Comparison of ENCODE assay signal across 1 cellular context in the genomic region with DNA sequence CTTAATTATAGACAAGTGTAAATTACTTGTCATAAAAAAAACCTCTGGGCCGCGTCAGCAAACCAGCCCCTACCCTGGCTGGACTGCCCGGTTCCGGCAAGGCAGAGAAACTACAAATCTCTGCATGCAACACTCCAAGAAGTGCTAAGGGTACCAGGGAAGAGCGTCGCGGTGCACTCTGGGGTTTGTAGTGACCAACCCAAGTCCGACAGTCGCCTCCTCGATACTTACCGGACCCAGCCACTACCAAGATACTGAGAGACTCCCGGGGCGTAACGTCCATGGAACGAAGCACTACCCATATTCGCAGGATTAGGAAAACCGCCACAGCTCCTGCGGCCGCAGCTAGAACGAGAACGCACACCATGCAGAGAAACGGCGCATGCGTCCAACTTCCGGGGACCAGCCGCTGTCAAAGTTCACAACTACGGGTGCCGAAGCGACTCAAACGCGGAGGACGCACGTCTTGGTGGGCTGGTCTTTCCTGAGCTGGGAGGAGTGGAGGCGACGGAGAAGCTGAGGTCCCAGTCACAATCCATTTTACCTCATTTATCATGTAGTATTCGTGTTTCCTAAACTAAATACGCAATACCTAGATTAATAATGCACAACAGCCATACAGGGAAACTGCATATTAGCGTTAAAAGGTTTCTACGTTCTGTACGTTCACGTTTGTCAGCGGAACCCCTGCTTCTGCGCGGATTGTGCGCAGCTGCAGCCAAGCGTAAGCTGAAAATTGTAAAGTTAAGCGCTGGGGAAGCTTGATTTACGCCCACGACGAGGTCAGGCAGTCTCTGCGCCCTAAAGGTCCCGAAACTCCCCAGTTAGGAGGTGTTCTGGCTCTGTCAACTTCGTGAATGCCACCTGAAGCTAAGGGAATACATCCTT.
TF ChIP-seq lines count a peak whose summit lies in the region.

A gene with protein sequence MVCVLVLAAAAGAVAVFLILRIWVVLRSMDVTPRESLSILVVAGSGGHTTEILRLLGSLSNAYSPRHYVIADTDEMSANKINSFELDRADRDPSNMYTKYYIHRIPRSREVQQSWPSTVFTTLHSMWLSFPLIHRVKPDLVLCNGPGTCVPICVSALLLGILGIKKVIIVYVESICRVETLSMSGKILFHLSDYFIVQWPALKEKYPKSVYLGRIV (minus strand): TSS at position 420 of the 888 bp plus-strand sequence. CDS start 53 bp downstream, at position 367.

TF ChIP-seq in GM12878, 131 proteins besides CTCF, POLR2A, EP300 and RAD21 (continued from another document):
- TF ChIP-seq, protein P1, sequence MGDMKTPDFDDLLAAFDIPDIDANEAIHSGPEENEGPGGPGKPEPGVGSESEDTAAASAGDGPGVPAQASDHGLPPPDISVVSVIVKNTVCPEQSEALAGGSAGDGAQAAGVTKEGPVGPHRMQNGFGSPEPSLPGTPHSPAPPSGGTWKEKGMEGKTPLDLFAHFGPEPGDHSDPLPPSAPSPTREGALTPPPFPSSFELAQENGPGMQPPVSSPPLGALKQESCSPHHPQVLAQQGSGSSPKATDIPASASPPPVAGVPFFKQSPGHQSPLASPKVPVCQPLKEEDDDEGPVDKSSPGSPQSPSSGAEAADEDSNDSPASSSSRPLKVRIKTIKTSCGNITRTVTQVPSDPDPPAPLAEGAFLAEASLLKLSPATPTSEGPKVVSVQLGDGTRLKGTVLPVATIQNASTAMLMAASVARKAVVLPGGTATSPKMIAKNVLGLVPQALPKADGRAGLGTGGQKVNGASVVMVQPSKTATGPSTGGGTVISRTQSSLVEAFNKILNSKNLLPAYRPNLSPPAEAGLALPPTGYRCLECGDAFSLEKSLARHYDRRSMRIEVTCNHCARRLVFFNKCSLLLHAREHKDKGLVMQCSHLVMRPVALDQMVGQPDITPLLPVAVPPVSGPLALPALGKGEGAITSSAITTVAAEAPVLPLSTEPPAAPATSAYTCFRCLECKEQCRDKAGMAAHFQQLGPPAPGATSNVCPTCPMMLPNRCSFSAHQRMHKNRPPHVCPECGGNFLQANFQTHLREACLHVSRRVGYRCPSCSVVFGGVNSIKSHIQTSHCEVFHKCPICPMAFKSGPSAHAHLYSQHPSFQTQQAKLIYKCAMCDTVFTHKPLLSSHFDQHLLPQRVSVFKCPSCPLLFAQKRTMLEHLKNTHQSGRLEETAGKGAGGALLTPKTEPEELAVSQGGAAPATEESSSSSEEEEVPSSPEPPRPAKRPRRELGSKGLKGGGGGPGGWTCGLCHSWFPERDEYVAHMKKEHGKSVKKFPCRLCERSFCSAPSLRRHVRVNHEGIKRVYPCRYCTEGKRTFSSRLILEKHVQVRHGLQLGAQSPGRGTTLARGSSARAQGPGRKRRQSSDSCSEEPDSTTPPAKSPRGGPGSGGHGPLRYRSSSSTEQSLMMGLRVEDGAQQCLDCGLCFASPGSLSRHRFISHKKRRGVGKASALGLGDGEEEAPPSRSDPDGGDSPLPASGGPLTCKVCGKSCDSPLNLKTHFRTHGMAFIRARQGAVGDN (IDR thresholded peaks at IDR 0.05) = 0 out of 2 replicates have a peak, but pooled peaks have one; percentile 27
- TF ChIP-seq JUND (IDR thresholded peaks at IDR 0.05; ENCODE audit: low read depth, low read length) (no peak), SMAD5 (IDR thresholded peaks at IDR 0.05; ENCODE audit: low read depth) (no peak; the same call in 1 of the 2 replicates), RELA (IDR thresholded peaks at IDR 0.05; ENCODE audit: borderline replicate concordance, partially characterized antibody) (no peak), SMARCA5 (IDR thresholded peaks at IDR 0.05) (no peak), PAX8 (IDR thresholded peaks at IDR 0.05) (no peak), HDGF (IDR thresholded peaks at IDR 0.05) (0 out of 2 replicates have a peak, but pooled peaks have one; percentile 3), ZZZ3 (IDR thresholded peaks at IDR 0.05; ENCODE audit: control insufficient read depth, insufficient read length, low read depth) (no peak), ZNF217 (IDR thresholded peaks at IDR 0.05) (no peak), RUNX3 (IDR thresholded peaks at IDR 0.05; ENCODE audit: low read length) (peak; percentile 29; the same call in 1 of the 2 replicates), HDAC2 (IDR thresholded peaks at IDR 0.05) (no peak), FOXK2 (IDR thresholded peaks at IDR 0.05) (no peak), ATF7 (IDR thresholded peaks at IDR 0.05; ENCODE audit: low read depth) (peak; percentile 22; the same call in 1 of the 2 replicates), NBN (IDR thresholded peaks at IDR 0.05) (peak; percentile 79), NR2C1 (IDR thresholded peaks at IDR 0.05) (peak; percentile 97), ZNF384 (IDR thresholded peaks at IDR 0.05; ENCODE audit: borderline replicate concordance, low read depth, low read length) (peak; percentile 50; the same call in 1 of the 2 replicates), BRCA1 (IDR thresholded peaks at IDR 0.05; ENCODE audit: low read depth, low read length) (no peak)
- TF ChIP-seq, protein P2, sequence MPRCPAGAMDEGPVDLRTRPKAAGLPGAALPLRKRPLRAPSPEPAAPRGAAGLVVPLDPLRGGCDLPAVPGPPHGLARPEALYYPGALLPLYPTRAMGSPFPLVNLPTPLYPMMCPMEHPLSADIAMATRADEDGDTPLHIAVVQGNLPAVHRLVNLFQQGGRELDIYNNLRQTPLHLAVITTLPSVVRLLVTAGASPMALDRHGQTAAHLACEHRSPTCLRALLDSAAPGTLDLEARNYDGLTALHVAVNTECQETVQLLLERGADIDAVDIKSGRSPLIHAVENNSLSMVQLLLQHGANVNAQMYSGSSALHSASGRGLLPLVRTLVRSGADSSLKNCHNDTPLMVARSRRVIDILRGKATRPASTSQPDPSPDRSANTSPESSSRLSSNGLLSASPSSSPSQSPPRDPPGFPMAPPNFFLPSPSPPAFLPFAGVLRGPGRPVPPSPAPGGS (IDR thresholded peaks at IDR 0.05; ENCODE audit: borderline replicate concordance, insufficient read depth, low read depth, low read length, poor library complexity, severe bottlenecking) = no peak
- TF ChIP-seq, protein P3, sequence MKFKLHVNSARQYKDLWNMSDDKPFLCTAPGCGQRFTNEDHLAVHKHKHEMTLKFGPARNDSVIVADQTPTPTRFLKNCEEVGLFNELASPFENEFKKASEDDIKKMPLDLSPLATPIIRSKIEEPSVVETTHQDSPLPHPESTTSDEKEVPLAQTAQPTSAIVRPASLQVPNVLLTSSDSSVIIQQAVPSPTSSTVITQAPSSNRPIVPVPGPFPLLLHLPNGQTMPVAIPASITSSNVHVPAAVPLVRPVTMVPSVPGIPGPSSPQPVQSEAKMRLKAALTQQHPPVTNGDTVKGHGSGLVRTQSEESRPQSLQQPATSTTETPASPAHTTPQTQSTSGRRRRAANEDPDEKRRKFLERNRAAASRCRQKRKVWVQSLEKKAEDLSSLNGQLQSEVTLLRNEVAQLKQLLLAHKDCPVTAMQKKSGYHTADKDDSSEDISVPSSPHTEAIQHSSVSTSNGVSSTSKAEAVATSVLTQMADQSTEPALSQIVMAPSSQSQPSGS (IDR thresholded peaks at IDR 0.05; ENCODE audit: low read length) = no peak
- TF ChIP-seq, protein P4, sequence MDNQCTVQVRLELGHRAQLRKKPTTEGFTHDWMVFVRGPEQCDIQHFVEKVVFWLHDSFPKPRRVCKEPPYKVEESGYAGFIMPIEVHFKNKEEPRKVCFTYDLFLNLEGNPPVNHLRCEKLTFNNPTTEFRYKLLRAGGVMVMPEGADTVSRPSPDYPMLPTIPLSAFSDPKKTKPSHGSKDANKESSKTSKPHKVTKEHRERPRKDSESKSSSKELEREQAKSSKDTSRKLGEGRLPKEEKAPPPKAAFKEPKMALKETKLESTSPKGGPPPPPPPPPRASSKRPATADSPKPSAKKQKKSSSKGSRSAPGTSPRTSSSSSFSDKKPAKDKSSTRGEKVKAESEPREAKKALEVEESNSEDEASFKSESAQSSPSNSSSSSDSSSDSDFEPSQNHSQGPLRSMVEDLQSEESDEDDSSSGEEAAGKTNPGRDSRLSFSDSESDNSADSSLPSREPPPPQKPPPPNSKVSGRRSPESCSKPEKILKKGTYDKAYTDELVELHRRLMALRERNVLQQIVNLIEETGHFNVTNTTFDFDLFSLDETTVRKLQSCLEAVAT (IDR thresholded peaks at IDR 0.05) = peak; percentile 43; the same call in 1 of the 2 replicates
- TF ChIP-seq, protein P5, sequence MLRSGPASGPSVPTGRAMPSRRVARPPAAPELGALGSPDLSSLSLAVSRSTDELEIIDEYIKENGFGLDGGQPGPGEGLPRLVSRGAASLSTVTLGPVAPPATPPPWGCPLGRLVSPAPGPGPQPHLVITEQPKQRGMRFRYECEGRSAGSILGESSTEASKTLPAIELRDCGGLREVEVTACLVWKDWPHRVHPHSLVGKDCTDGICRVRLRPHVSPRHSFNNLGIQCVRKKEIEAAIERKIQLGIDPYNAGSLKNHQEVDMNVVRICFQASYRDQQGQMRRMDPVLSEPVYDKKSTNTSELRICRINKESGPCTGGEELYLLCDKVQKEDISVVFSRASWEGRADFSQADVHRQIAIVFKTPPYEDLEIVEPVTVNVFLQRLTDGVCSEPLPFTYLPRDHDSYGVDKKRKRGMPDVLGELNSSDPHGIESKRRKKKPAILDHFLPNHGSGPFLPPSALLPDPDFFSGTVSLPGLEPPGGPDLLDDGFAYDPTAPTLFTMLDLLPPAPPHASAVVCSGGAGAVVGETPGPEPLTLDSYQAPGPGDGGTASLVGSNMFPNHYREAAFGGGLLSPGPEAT (IDR thresholded peaks at IDR 0.05; ENCODE audit: low read depth) = peak; percentile 59
- TF ChIP-seq, protein P6, sequence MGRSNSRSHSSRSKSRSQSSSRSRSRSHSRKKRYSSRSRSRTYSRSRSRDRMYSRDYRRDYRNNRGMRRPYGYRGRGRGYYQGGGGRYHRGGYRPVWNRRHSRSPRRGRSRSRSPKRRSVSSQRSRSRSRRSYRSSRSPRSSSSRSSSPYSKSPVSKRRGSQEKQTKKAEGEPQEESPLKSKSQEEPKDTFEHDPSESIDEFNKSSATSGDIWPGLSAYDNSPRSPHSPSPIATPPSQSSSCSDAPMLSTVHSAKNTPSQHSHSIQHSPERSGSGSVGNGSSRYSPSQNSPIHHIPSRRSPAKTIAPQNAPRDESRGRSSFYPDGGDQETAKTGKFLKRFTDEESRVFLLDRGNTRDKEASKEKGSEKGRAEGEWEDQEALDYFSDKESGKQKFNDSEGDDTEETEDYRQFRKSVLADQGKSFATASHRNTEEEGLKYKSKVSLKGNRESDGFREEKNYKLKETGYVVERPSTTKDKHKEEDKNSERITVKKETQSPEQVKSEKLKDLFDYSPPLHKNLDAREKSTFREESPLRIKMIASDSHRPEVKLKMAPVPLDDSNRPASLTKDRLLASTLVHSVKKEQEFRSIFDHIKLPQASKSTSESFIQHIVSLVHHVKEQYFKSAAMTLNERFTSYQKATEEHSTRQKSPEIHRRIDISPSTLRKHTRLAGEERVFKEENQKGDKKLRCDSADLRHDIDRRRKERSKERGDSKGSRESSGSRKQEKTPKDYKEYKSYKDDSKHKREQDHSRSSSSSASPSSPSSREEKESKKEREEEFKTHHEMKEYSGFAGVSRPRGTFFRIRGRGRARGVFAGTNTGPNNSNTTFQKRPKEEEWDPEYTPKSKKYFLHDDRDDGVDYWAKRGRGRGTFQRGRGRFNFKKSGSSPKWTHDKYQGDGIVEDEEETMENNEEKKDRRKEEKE (IDR thresholded peaks at IDR 0.05) = no peak
